In the genomic region with DNA sequence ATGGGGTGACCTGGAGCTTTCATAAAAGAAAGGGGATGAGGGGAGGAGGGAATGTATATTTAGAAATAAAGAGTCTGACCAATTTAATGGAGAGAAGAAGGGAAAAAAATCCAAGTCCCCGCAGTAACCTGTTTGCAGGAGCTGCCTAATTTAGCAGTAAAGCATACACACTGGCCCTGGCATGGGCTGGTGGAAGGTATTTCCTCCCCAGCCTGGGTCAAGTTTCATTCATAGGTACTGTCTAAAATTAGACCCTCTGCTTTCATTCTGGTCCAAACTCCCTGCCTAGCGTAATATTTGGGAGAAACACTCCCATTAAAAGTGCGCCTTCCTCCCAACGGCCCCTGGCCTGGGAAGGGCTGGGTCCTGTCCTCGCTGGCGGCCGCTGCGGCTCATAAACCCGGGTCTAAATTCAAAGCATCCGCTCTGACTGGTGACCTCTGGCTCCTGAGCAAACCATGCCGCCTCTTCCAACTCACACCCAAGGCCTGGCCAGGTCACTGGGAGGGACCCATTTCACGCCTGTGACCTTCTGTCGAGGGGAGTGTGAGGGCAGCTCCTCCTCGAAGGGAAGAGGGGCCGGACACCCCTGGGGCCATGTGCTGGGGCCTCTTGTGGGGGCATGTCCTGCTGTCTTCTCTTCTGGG, we compare ENCODE assay signal across 23 cellular contexts.
DNase-seq lines count a peak whose midpoint lies in the region; ATAC-seq and TF ChIP-seq lines count a peak whose summit lies in the region.
"Had no signal": no experiment of that assay in that cellular context is flagged by ENCODE, and none has a peak within 500 bp of the region (broad histone marks: within the 10 kb centered on the region; RNA-seq: fewer than 3 reads in every experiment).

No MANE protein-coding gene starts in this region.

- 65 to 78% (median 68%) methylated on average over 13 to 15 of the region's 15 CpGs for WGBS in heart left ventricle, 4 donors
- WGBS in mammary epithelial cell (ENCODE audit: low coverage, missing lambda C conversion rate): 69% methylated on average over 11 of the region's 15 CpGs

- no peak overlapping the region for H2AFZ ChIP-seq in mammary epithelial cell (ENCODE audit: low read depth, low read length)
- H2AFZ ChIP-seq: PC-9 had no signal

- in situ Hi-C loops in mammary epithelial cell (cut with MboI; ENCODE audit: low sequenced_read_pairs in 2 of 2): no loop called here

- peak overlapping the region; percentile 38; the same call in 1 of the 2 replicates for H3K27ac Mint-ChIP-seq in WTC11
- H3K27ac Mint-ChIP-seq in nephron progenitor cell: no peak overlapping the region
- H3K27ac Mint-ChIP-seq: CD4-positive, CD25-positive, alpha-beta regulatory T cell; HFFc6 had no signal

- BruUV-seq in mammary epithelial cell (replicated peaks; lab: Mats Ljungman, UMichigan): no TSS peak

- H3K9me3 ChIP-seq in heart left ventricle: no peaks in the 10 kb centered on the region
- H3K9me3 ChIP-seq in skeletal muscle tissue (ENCODE audit: control insufficient read depth in 3 of 3, low read length in 3 of 3): no peaks in the 10 kb centered on the region
- no peaks in the 10 kb centered on the region for H3K9me3 ChIP-seq in MG63
- no peaks in the 10 kb centered on the region for H3K9me3 ChIP-seq in mammary epithelial cell (replicated peaks; ENCODE audit: insufficient read depth, low read length)
- H3K9me3 ChIP-seq: BE2C, SK-N-SH had no signal

- H3K79me2 ChIP-seq in mammary epithelial cell (ENCODE audit: insufficient read depth, low read length): no peaks in the 10 kb centered on the region

- H3K36me3 Mint-ChIP-seq in WTC11 (no peaks in the 10 kb centered on the region), nephron progenitor cell (ENCODE audit: low read depth) (no peaks in the 10 kb centered on the region)
- H3K36me3 Mint-ChIP-seq: CD4-positive, CD25-positive, alpha-beta regulatory T cell had no signal

- no peaks in the 10 kb centered on the region for H3K27me3 ChIP-seq in heart left ventricle
- no peaks in the 10 kb centered on the region for H3K27me3 ChIP-seq in skeletal muscle tissue (ENCODE audit: control insufficient read depth in 3 of 3, insufficient read depth in 3 of 3, low read length in 3 of 3)
- H3K27me3 ChIP-seq in MG63: no peaks in the 10 kb centered on the region
- no peaks in the 10 kb centered on the region for H3K27me3 ChIP-seq in mammary epithelial cell (ENCODE audit: insufficient read depth, low read length)
- H3K27me3 ChIP-seq: BE2C had no signal

- H3K4me1 Mint-ChIP-seq in WTC11: peaks cover under 1% of the 10 kb centered on the region; the same call in 1 of the 2 replicates
- peaks cover 93% of the 10 kb centered on the region for H3K4me1 Mint-ChIP-seq in nephron progenitor cell
- H3K4me1 Mint-ChIP-seq: CD4-positive, CD25-positive, alpha-beta regulatory T cell had no signal

- intact Hi-C loops in heart left ventricle (cut with DNase I) (no loop called here), mammary epithelial cell (cut with micrococcal nuclease) (no loop called here)

- dilution Hi-C loops in mammary epithelial cell (cut with HindIII; ENCODE audit: low sequenced_read_pairs): loop anchor here (5.0 kb wide), 2 partner anchors 40 to 85 kb away; no protein-coding TSS in a partner anchor

- TF ChIP-seq POLR2A in heart left ventricle (IDR thresholded peaks at IDR 0.05): no peak

- H3K4me2 ChIP-seq in mammary epithelial cell (ENCODE audit: insufficient read depth, low read depth, low read length): no peak overlapping the region
- H3K4me2 ChIP-seq: PC-9, SK-N-SH had no signal

- peaks cover 0 to 12% (median 2%) of the 10 kb centered on the region in 12 donors for H3K4me1 ChIP-seq in heart left ventricle
- peaks cover 16 to 24% (median 23%) of the 10 kb centered on the region in 3 donors for H3K4me1 ChIP-seq in skeletal muscle tissue (ENCODE audit: control insufficient read depth in 3 of 3, insufficient read depth in 3 of 3, low read length in 3 of 3)
- no peaks in the 10 kb centered on the region for H3K4me1 ChIP-seq in mammary epithelial cell (ENCODE audit: insufficient read depth, low read length)
- H3K4me1 ChIP-seq: BE2C had no signal

- H3K9ac ChIP-seq in skeletal muscle tissue (ENCODE audit: low read depth in 1 of 3, low read length in 3 of 3) (peak overlapping the region; percentile 30 to 64 (median 59)), mammary epithelial cell (ENCODE audit: insufficient read depth, low read length) (no peak overlapping the region)
- H3K9ac ChIP-seq: SK-N-SH had no signal

- POLR2A ChIA-PET in WTC11 (lab: Charles Lee): no interaction called here

- H3K4me3 ChIP-seq in heart left ventricle: no peak overlapping the region
- peak overlapping the region in 2 of 3 donors; percentile 43 to 63 for H3K4me3 ChIP-seq in skeletal muscle tissue (ENCODE audit: low read length in 3 of 3)
- no peak overlapping the region for H3K4me3 ChIP-seq in MG63
- no peak overlapping the region for H3K4me3 ChIP-seq in mammary epithelial cell (replicated peaks in 1 of 3; ENCODE audit: insufficient read depth in 1 of 3, low read depth in 2 of 3, low read length in 3 of 3)
- H3K4me3 ChIP-seq: PC-9 had no signal

- CTCF ChIA-PET in WTC11 (lab: Charles Lee) (interaction anchor here (1.4 kb wide), 1 partner anchor 58 kb away, joined by 3 read pairs; no protein-coding TSS in a partner anchor), mammary epithelial cell (lab: Charles Lee; ENCODE audit: low non-redundant PET) (no interaction called here)

- no peaks in the 10 kb centered on the region for H3K36me3 ChIP-seq in heart left ventricle
- no peaks in the 10 kb centered on the region for H3K36me3 ChIP-seq in skeletal muscle tissue (ENCODE audit: control insufficient read depth in 3 of 3, insufficient read depth in 3 of 3, low read length in 3 of 3)
- no peaks in the 10 kb centered on the region for H3K36me3 ChIP-seq in MG63
- no peaks in the 10 kb centered on the region for H3K36me3 ChIP-seq in mammary epithelial cell (ENCODE audit: insufficient read depth, low read length)
- H3K36me3 ChIP-seq: BE2C had no signal

- no peak for ATAC-seq in WTC11
- ATAC-seq in heart left ventricle: peak; percentile 40 to 75 (median 64)

- H3K4me3 Mint-ChIP-seq in WTC11: no peak overlapping the region
- H3K4me3 Mint-ChIP-seq in nephron progenitor cell: no peak overlapping the region
- H3K4me3 Mint-ChIP-seq: CD4-positive, CD25-positive, alpha-beta regulatory T cell; HFFc6 had no signal

- DNase-seq in WTC11 (ENCODE audit: low spot score): no peak
- peak in 1 of 5 donors; percentile 45 for DNase-seq in heart left ventricle
- DNase-seq in nephron progenitor cell: peak; percentile 71
- DNase-seq in MG63: no peak
- no peak for DNase-seq in KG1 (lab: John Stamatoyannopoulos, UW)
- DNase-seq in mammary epithelial cell: no peak
- DNase-seq: BE2C; CD4-positive, CD25-positive, alpha-beta regulatory T cell; DMS79; H7; HFFc6; KBM-7; NCI-H1092 treated with DMSO at 0.1 percent for 48 hours; NCI-H146; NCI-H2029; NCI-H2227 treated with DMSO at 0.1 percent for 48 hours; NCI-H510A treated with DMSO at 0.1 percent for 48 hours; NCI-H748 treated with DMSO at 0.1 percent for 48 hours; RPMI8226; SIG-M5; SK-N-SH had no signal

- H3K27me3 Mint-ChIP-seq in WTC11 (ENCODE audit: low read depth) (peaks cover 6% of the 10 kb centered on the region; the same call in 1 of the 2 replicates), nephron progenitor cell (ENCODE audit: low read depth, poor library complexity) (peaks cover 11% of the 10 kb centered on the region)

- H3K27ac ChIP-seq in heart left ventricle (no peak overlapping the region), skeletal muscle tissue (ENCODE audit: low read depth, low read length) (peak overlapping the region; percentile 81), mammary epithelial cell (ENCODE audit: insufficient read depth, low read depth, low read length) (no peak overlapping the region)
- H3K27ac ChIP-seq: PC-9 had no signal

- TF ChIP-seq CTCF in WTC11 (IDR thresholded peaks at IDR 0.05) (no peak), heart left ventricle (IDR thresholded peaks at IDR 0.05) (no peak), nephron progenitor cell (IDR thresholded peaks at IDR 0.05) (no peak), mammary epithelial cell (conservative IDR thresholded peaks at IDR 0.05 in 1 of 2, IDR thresholded peaks at IDR 0.05 in 1 of 2; ENCODE audit: extremely low read depth in 1 of 2, insufficient read depth in 1 of 2, low read depth in 1 of 2, low read length in 2 of 2) (no peak)

- H3K9me3 Mint-ChIP-seq in WTC11: peaks cover 7% of the 10 kb centered on the region; the same call in 1 of the 2 replicates
- H3K9me3 Mint-ChIP-seq in nephron progenitor cell: peaks cover 3% of the 10 kb centered on the region
- H3K9me3 Mint-ChIP-seq: CD4-positive, CD25-positive, alpha-beta regulatory T cell; HFFc6 had no signal

- H4K20me1 ChIP-seq in mammary epithelial cell (ENCODE audit: insufficient read depth, low read length): no peaks in the 10 kb centered on the region

TF ChIP-seq in WTC11, 78 proteins besides CTCF, POLR2A, EP300 and RAD21:
- TF ChIP-seq, protein P1, sequence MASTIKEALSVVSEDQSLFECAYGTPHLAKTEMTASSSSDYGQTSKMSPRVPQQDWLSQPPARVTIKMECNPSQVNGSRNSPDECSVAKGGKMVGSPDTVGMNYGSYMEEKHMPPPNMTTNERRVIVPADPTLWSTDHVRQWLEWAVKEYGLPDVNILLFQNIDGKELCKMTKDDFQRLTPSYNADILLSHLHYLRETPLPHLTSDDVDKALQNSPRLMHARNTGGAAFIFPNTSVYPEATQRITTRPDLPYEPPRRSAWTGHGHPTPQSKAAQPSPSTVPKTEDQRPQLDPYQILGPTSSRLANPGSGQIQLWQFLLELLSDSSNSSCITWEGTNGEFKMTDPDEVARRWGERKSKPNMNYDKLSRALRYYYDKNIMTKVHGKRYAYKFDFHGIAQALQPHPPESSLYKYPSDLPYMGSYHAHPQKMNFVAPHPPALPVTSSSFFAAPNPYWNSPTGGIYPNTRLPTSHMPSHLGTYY (CRISPR knock-in tag; IDR thresholded peaks at IDR 0.05): no peak
- TF ChIP-seq ETV6 (CRISPR knock-in tag; IDR thresholded peaks at IDR 0.05): no peak
- TF ChIP-seq OVOL2 (CRISPR knock-in tag; IDR thresholded peaks at IDR 0.05; ENCODE audit: borderline replicate concordance): no peak
- TF ChIP-seq ELF4 (CRISPR knock-in tag; IDR thresholded peaks at IDR 0.05; ENCODE audit: low read depth): no peak

Comparison
In these comparisons a context has a peak if more than half of its experiments do, and no peak if none do; other contexts are left out.
1. H3K4me3 ChIP-seq: peak in skeletal muscle tissue (2 of 3); none in heart left ventricle (0 of 12), MG63 (single experiment) and mammary epithelial cell (0 of 3).